Comparison of ENCODE assay signal across 13 cellular contexts in the genomic region with DNA sequence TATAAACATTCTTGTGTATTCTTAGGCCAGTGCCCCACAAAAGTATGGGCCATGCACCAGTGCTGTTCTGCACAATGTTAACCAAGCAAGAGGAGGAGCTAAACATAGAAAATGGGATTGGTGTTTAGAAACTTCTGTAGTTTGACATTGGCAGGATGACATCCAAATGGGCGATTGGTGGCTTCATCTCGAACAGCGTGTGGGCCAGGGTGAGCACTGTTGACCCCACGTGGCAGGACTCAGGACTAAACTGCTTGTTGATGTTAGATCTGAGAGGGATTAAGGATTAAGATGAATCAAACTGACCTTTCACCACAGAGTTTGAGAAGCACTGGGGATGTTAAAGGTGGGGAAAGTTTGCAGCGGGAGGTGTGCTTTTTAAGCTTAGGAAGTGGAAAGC. TPM values are rescaled to one million over a fixed set of nuclear protein-coding genes. Genes with fewer than 3 reads are reported as not detected.
DNase-seq lines count a peak whose midpoint lies in the region; ATAC-seq and TF ChIP-seq lines count a peak whose summit lies in the region.
"Had no signal": no experiment of that assay in that cellular context is flagged by ENCODE, and none has a peak within 500 bp of the region (broad histone marks: within the 10 kb centered on the region; RNA-seq: fewer than 3 reads in every experiment).

No MANE protein-coding gene starts in this region.

- peaks cover 46% of the 10 kb centered on the region for H3K79me2 ChIP-seq in DND-41 (ENCODE audit: insufficient read depth, low read length)

- no peak overlapping the region for H3K4me3 ChIP-seq in DND-41 (ENCODE audit: low read depth in 1 of 2, low read length in 2 of 2)
- no peak overlapping the region for H3K4me3 ChIP-seq in retinal pigment epithelial cell (ENCODE audit: low read length)
- H3K4me3 ChIP-seq in right atrium auricular region: no peak overlapping the region
- H3K4me3 ChIP-seq: left ventricle myocardium inferior, psoas muscle had no signal

- TF ChIP-seq CTCF in DND-41 (IDR thresholded peaks at IDR 0.05; ENCODE audit: borderline replicate concordance, extremely low read depth, low read length, poor library complexity, severe bottlenecking) (no peak), RWPE1 (conservative IDR thresholded peaks at IDR 0.05; ENCODE audit: low read depth) (no peak), retinal pigment epithelial cell (conservative IDR thresholded peaks at IDR 0.05; ENCODE audit: low read depth, low read length) (no peak), right atrium auricular region (IDR thresholded peaks at IDR 0.05) (no peak)

- TF ChIP-seq POLR2A in GM18505 (IDR thresholded peaks at IDR 0.05; ENCODE audit: borderline replicate concordance, extremely low read depth, insufficient read depth, insufficient read length): no peak

- H3K27ac ChIP-seq in DND-41 (ENCODE audit: low read length) (peak overlapping the region; percentile 73), RWPE1 (peak overlapping the region; percentile 24), epithelial cell of prostate (peak overlapping the region; percentile 70), right atrium auricular region (no peak overlapping the region)
- H3K27ac ChIP-seq: psoas muscle had no signal

- H3K27me3 ChIP-seq in DND-41 (ENCODE audit: insufficient read depth, low read length, poor library complexity): no peaks in the 10 kb centered on the region
- H3K27me3 ChIP-seq in right atrium auricular region: no peaks in the 10 kb centered on the region

- DNase-seq in DND-41: no peak
- DNase-seq in RWPE1 (ENCODE audit: low spot score): no peak
- no peak for DNase-seq in epithelial cell of prostate (ENCODE audit: low read depth, low spot score)
- DNase-seq in retinal pigment epithelial cell (ENCODE audit: low read depth): peak; percentile 11
- DNase-seq in right atrium auricular region (ENCODE audit: low spot score): no peak
- no peak for DNase-seq in activated CD4-positive, CD25-positive, alpha-beta regulatory T cell treated with anti-CD3 and anti-CD28 coated beads, Interleukin-2, amount 50 U/mL, for 72 hours
- DNase-seq: effector CD8-positive, alpha-beta T cell; glutamatergic neuron; left ventricle myocardium inferior; NCI-H1436; NCI-H774; psoas muscle had no signal

- H2AFZ ChIP-seq in DND-41 (ENCODE audit: low read depth, low read length): no peak overlapping the region

- CTCF ChIA-PET in RWPE1 (lab: Yijun Ruan, JAX): interaction anchor here (1.0 kb wide), 1 partner anchor 12 kb away, joined by 3 read pairs; no protein-coding TSS in a partner anchor

- H3K9ac ChIP-seq in DND-41 (ENCODE audit: low read depth, low read length): 0 out of 2 replicates have a peak overlapping the region, but pooled peaks have one; percentile 17

- ATAC-seq in DND-41 (ENCODE audit: insufficient read depth, low read depth): no peak
- ATAC-seq in GM18505 (IDR thresholded peaks at IDR 0.05; ENCODE audit: unreplicated experiment): no peak
- ATAC-seq: psoas muscle had no signal

- POLR2A ChIA-PET in RWPE1 (lab: Yijun Ruan, JAX; ENCODE audit: low non-redundant PET): no interaction called here

- H3K4me1 ChIP-seq in DND-41 (ENCODE audit: insufficient read depth, low read length): peaks cover 51% of the 10 kb centered on the region
- H3K4me1 ChIP-seq in right atrium auricular region: peaks cover 0 to 55% of the 10 kb centered on the region in 2 donors

- H3K9me3 ChIP-seq in DND-41 (ENCODE audit: insufficient read depth, low read length, severe bottlenecking) (no peaks in the 10 kb centered on the region), right atrium auricular region (no peaks in the 10 kb centered on the region)
- H3K9me3 ChIP-seq: left ventricle myocardium inferior, psoas muscle had no signal

- 0 out of 2 replicates have a peak, but pooled peaks cover 4% of the 10 kb centered on the region for H3K36me3 ChIP-seq in DND-41 (ENCODE audit: insufficient read depth, low read length)
- H3K36me3 ChIP-seq in right atrium auricular region: no peaks in the 10 kb centered on the region
- H3K36me3 ChIP-seq: left ventricle myocardium inferior had no signal

- peaks cover 20% of the 10 kb centered on the region for H4K20me1 ChIP-seq in DND-41 (ENCODE audit: insufficient read depth, low read length)

- H3K4me2 ChIP-seq in DND-41 (ENCODE audit: insufficient read depth, low read length): no peak overlapping the region

RNA-seq across cellular contexts. Expression of gene ZNF710, which starts 31.9 kb away (rescaled TPM):
- 1 to 10 TPM; 3.4 to 5.2 TPM for total RNA-seq in right atrium auricular region

Comparison
In these comparisons a context has a peak if more than half of its experiments do, and no peak if none do; other contexts are left out.
1. H3K27ac ChIP-seq: peak in DND-41 (single experiment), RWPE1 (single experiment) and epithelial cell of prostate (single experiment); none in right atrium auricular region (0 of 2).